Comparison of ENCODE assay signal across 8 cellular contexts in the genomic region with DNA sequence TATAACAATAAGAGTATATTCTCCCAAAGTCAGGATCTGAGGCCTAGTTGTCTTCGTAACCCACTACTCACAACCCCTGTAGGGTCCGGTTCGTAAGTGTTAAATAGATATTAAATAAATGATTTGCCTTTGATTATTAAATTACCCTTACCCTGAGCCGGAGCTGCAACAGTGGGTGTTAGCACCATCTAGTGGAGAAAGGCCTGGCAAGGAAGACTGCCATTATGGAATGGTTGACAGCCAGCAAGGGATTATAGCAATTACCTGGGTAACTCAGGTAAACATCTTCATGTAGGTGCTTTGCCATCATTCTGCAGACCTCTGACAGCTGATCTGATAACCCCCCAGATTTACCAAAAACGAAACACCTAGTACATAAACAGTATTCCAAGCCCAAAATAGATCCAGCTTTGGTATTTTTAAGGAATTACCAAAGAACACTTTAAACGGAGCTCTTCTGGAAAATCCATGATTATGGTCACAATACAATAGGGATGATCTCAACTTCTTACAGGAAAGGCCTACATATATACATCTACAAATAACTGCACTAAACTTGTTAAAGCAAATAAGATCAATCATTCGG.
DNase-seq lines count a peak whose midpoint lies in the region; ATAC-seq and TF ChIP-seq lines count a peak whose summit lies in the region.

No MANE protein-coding gene starts in this region.

- intact Hi-C loops in left lung (cut with DNase I) (loop anchor here in 1 of 2 donors (10.0 kb wide), 1 partner anchor 993 kb away; no protein-coding TSS in a partner anchor), natural killer cell (cut with micrococcal nuclease) (loop anchor here (5.0 kb wide), 1 partner anchor 996 kb away; no protein-coding TSS in a partner anchor)

- H3K27ac ChIP-seq in brain microvascular endothelial cell (no peak overlapping the region), left lung (no peak overlapping the region)

- no peaks in the 10 kb centered on the region for H3K9me3 ChIP-seq in left lung

- peak; percentile 81 for ATAC-seq in left lung
- ATAC-seq in HG03354 (IDR thresholded peaks at IDR 0.05; ENCODE audit: poor library complexity, severe bottlenecking, unreplicated experiment), result no peak
- ATAC-seq in natural killer cell, result no peak
- no peak for ATAC-seq in HG02852 (IDR thresholded peaks at IDR 0.05; ENCODE audit: unreplicated experiment)

- H3K4me1 ChIP-seq in left lung, result no peaks in the 10 kb centered on the region

- DNase-seq in Ammon's horn (ENCODE audit: low spot score) (peak; percentile 54), NCI-H510A (lab: John Stamatoyannopoulos, UW) (peak; percentile 20), brain microvascular endothelial cell (peak; percentile 37), left lung (no peak), natural killer cell (no peak)

- in situ Hi-C loops in brain microvascular endothelial cell (cut with HindIII; ENCODE audit: low pct_ligation_motif_present, low sequenced_read_pairs), result no loop called here

- no peak overlapping the region for H3K4me3 ChIP-seq in GM12875 (ENCODE audit: low read depth, low read length)
- H3K4me3 ChIP-seq in brain microvascular endothelial cell (ENCODE audit: low read depth, low read length), result no peak overlapping the region
- no peak overlapping the region for H3K4me3 ChIP-seq in left lung

- no peaks in the 10 kb centered on the region for H3K27me3 Mint-ChIP-seq in natural killer cell (ENCODE audit: low read depth in 2 of 2)

- no peaks in the 10 kb centered on the region for H3K4me1 Mint-ChIP-seq in natural killer cell

- no peak overlapping the region for H3K27ac Mint-ChIP-seq in natural killer cell

- no peaks in the 10 kb centered on the region for H3K36me3 ChIP-seq in brain microvascular endothelial cell (replicated peaks)
- no peaks in the 10 kb centered on the region for H3K36me3 ChIP-seq in left lung

- no peaks in the 10 kb centered on the region for H3K36me3 Mint-ChIP-seq in natural killer cell

- TF ChIP-seq CTCF in GM12875 (IDR thresholded peaks at IDR 0.05; ENCODE audit: borderline replicate concordance, insufficient read depth, low read depth, low read length), result peak; percentile 72
- peak; percentile 96 for TF ChIP-seq CTCF in brain microvascular endothelial cell (IDR thresholded peaks at IDR 0.05; ENCODE audit: low read depth, low read length, missing control alignments)
- TF ChIP-seq CTCF in left lung (IDR thresholded peaks at IDR 0.05), result peak; percentile 66 to 69
- no peak for TF ChIP-seq CTCF in natural killer cell (IDR thresholded peaks at IDR 0.05)

- H3K27me3 ChIP-seq in brain microvascular endothelial cell (replicated peaks) (no peaks in the 10 kb centered on the region), left lung (no peaks in the 10 kb centered on the region)

- H3K4me3 Mint-ChIP-seq in natural killer cell, result no peak overlapping the region

- H3K9me3 Mint-ChIP-seq in natural killer cell, result no peaks in the 10 kb centered on the region

Comparison
In these comparisons a context has a peak if more than half of its experiments do, and no peak if none do; other contexts are left out.
1. DNase-seq: peak in Ammon's horn (single experiment), NCI-H510A (single experiment) and brain microvascular endothelial cell (single experiment); none in left lung (0 of 2) and natural killer cell (single experiment).